In genomic region chr19:57872450-57872849, GRCh38 we compare ENCODE assay signal across 12 cellular contexts.
"Had no signal": no experiment of that assay in that cellular context is flagged by ENCODE, and none has a peak within 500 bp of the region (broad histone marks: within the 10 kb centered on the region; RNA-seq: fewer than 3 reads in every experiment).

No MANE protein-coding gene starts in this region.

- H3K4me1 ChIP-seq: pancreas, tibial artery had no signal

- H3K27ac Mint-ChIP-seq: effector memory CD8-positive, alpha-beta T cell; naive thymus-derived CD4-positive, alpha-beta T cell; stimulated activated memory B cell treated with anti-CD40 and anti-IgM and Interleukin-4, amounts not matched to agents 10 μg/mL and 1 μg/mL and 100 μg/mL, for 72 hours; T-cell had no signal

- DNase-seq: activated CD4-positive, CD25-positive, alpha-beta regulatory T cell treated with anti-CD3 and anti-CD28 coated beads, Interleukin-2, amount 50 U/mL, for 72 hours; activated naive CD4-positive, alpha-beta T cell; dermis blood vessel endothelial cell; effector memory CD8-positive, alpha-beta T cell; naive thymus-derived CD4-positive, alpha-beta T cell; pancreas; stimulated activated CD4-positive, alpha-beta T cell treated with anti-CD3 and anti-CD28 coated beads, Interleukin-2, amount 100 ng/mL, for 48 hours; T-cell; T-helper 9 cell; tibial artery had no signal

- H3K27me3 Mint-ChIP-seq: effector memory CD8-positive, alpha-beta T cell; naive thymus-derived CD4-positive, alpha-beta T cell; stimulated activated memory B cell treated with anti-CD40 and anti-IgM and Interleukin-4, amounts not matched to agents 10 μg/mL and 1 μg/mL and 100 μg/mL, for 72 hours; T-cell had no signal

- H3K4me3 Mint-ChIP-seq: effector memory CD8-positive, alpha-beta T cell; stimulated activated memory B cell treated with anti-CD40 and anti-IgM and Interleukin-4, amounts not matched to agents 10 μg/mL and 1 μg/mL and 100 μg/mL, for 72 hours; T-cell had no signal

- H3K4me1 Mint-ChIP-seq: stimulated activated memory B cell treated with anti-CD40 and anti-IgM and Interleukin-4, amounts not matched to agents 10 μg/mL and 1 μg/mL and 100 μg/mL, for 72 hours; T-cell had no signal

- H3K27ac ChIP-seq: pancreas, tibial artery had no signal

- H3K4me3 ChIP-seq: pancreas, tibial artery had no signal

- FAIRE-seq: pancreas, urothelium cell line had no signal

- H3K27me3 ChIP-seq: pancreas, tibial artery had no signal

- ATAC-seq: effector memory CD8-positive, alpha-beta T cell; naive thymus-derived CD4-positive, alpha-beta T cell; pancreas; stimulated activated memory B cell treated with anti-CD40 and anti-IgM and Interleukin-4, amounts not matched to agents 10 μg/mL and 1 μg/mL and 100 μg/mL, for 72 hours; T-cell had no signal
